In the genomic region with DNA sequence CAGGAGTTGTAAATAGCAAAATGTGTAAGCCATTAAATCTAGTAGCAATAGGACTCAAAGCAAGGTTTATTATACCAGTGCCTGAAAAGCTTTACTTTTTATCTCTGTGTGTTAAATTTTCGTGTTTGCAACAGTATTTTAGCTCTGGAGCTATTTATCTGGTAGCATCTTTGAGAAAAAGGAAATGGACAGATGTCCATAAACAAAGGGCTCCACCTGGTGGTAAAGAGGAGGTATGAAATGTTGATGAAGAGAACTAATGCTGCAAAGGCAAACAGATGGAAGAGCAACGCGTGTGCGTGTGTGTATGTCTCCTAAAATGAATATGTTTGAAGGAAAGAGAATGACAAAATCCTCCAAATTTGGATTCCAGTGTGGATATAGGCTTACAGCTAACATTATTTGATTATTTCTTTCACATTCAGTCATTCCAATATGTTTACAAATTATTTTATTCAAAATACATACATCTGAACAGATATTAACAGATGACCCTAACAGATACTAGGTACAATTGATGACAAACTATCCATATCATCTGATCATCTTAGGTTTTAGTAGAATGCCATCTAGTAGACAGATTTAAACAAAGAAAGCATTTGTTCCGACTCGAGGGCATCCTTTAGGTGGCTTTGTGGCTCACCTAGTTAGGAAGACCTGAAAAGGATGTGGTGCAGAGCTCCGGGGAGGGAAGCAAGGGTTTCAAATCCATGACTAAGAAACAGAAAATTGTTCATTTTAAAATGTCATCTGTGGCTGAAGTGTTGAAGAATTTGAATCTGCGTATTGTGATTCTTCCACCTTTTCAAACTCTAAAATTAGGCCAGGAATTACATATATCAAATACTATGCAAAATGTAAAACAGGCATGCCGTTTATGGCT, we compare ENCODE assay signal across 7 cellular contexts.
DNase-seq lines count a peak whose midpoint lies in the region; ATAC-seq, FAIRE-seq and TF ChIP-seq lines count a peak whose summit lies in the region.

No MANE protein-coding gene starts in this region.

- H3K4me1 ChIP-seq in esophagus muscularis mucosa (peaks cover 0 to 9% (median 6%) of the 10 kb centered on the region in 4 donors), ovary (ENCODE audit: insufficient read depth) (no peaks in the 10 kb centered on the region)

- TF ChIP-seq POLR2A in H54 (IDR thresholded peaks at IDR 0.05; ENCODE audit: low read depth, low read length) = no peak
- no peak for TF ChIP-seq POLR2A in esophagus muscularis mucosa (IDR thresholded peaks at IDR 0.05; ENCODE audit: low read depth)
- no peak for TF ChIP-seq POLR2A in ovary (IDR thresholded peaks at IDR 0.05)

- no peak overlapping the region for H3K27ac ChIP-seq in esophagus muscularis mucosa (replicated peaks in 1 of 4)
- no peak overlapping the region for H3K27ac ChIP-seq in ovary

- peak; percentile 13 for DNase-seq in ELF-1 (ENCODE audit: low read depth, low spot score)
- no peak for DNase-seq in H54 (ENCODE audit: insufficient read length, low spot score)
- peak; percentile 9 for DNase-seq in NCI-H128 (lab: John Stamatoyannopoulos, UW; ENCODE audit: unreplicated experiment)
- DNase-seq in esophagus muscularis mucosa (ENCODE audit: extremely low spot score) = no peak
- no peak for DNase-seq in ovary
- no peak for DNase-seq in stimulated activated CD4-positive, alpha-beta T cell treated with anti-CD3 and anti-CD28 coated beads, Interleukin-4, amount 100 ng/mL, for 24 hours

- H3K36me3 ChIP-seq in esophagus muscularis mucosa (no peaks in the 10 kb centered on the region), ovary (no peaks in the 10 kb centered on the region)

- peak; percentile 93 for FAIRE-seq in H54 (lab: Jason Lieb, UNC)

- peak; percentile 73 for ATAC-seq in SK-N-SH treated with all-trans-retinoic acid at 6 μM for 48 hours

- TF ChIP-seq CTCF in esophagus muscularis mucosa (IDR thresholded peaks at IDR 0.05) (peak; percentile 53 to 79 (median 70)), ovary (IDR thresholded peaks at IDR 0.05) (peak; percentile 37 to 66 (median 52))

- TF ChIP-seq EP300 in esophagus muscularis mucosa (IDR thresholded peaks at IDR 0.05) = no peak
- no peak for TF ChIP-seq EP300 in ovary (IDR thresholded peaks at IDR 0.05)

- WGBS in esophagus muscularis mucosa = 58% methylated on average over 9 of the region's 9 CpGs
- 56 to 59% (median 58%) methylated on average over 9 of the region's 9 CpGs for WGBS in ovary, 3 donors

- H3K9me3 ChIP-seq in esophagus muscularis mucosa = no peaks in the 10 kb centered on the region
- H3K9me3 ChIP-seq in ovary = no peaks in the 10 kb centered on the region

- no peak overlapping the region for H3K4me3 ChIP-seq in esophagus muscularis mucosa
- H3K4me3 ChIP-seq in ovary = no peak overlapping the region

- intact Hi-C loops in esophagus muscularis mucosa (cut with DNase I) = loop anchor here (1.0 to 5.0 kb wide), 2 partner anchors 160 to 524 kb away; no protein-coding TSS in a partner anchor
- intact Hi-C loops in ovary (cut with DNase I) = loop anchor here in 1 of 4 donors (10.0 kb wide), 1 partner anchor 162 kb away; no protein-coding TSS in a partner anchor

- H3K27me3 ChIP-seq in esophagus muscularis mucosa (peaks cover 0 to 35% (median 2%) of the 10 kb centered on the region in 4 donors), ovary (no peaks in the 10 kb centered on the region)

TF ChIP-seq in SK-N-SH treated with all-trans-retinoic acid at 6 μM for 48 hours, 23 proteins besides CTCF, POLR2A, EP300 and RAD21:
- TF ChIP-seq RARB (CRISPR knock-in tag; IDR thresholded peaks at IDR 0.05) (no peak), ZNF565 (CRISPR knock-in tag; conservative IDR thresholded peaks at IDR 0.05; ENCODE audit: low read depth) (no peak), BACH2 (CRISPR knock-in tag; IDR thresholded peaks at IDR 0.05; ENCODE audit: borderline replicate concordance) (no peak), POU6F1 (CRISPR knock-in tag; IDR thresholded peaks at IDR 0.05; ENCODE audit: borderline replicate concordance, low read depth) (no peak), GLIS3 (CRISPR knock-in tag; IDR thresholded peaks at IDR 0.05) (no peak), PATZ1 (CRISPR knock-in tag; IDR thresholded peaks at IDR 0.05; ENCODE audit: borderline replicate concordance) (no peak), ZNF8 (CRISPR knock-in tag; IDR thresholded peaks at IDR 0.05) (no peak), TSHZ2 (CRISPR knock-in tag; IDR thresholded peaks at IDR 0.05) (no peak), CREB5 (CRISPR knock-in tag; IDR thresholded peaks at IDR 0.05; ENCODE audit: low read depth) (no peak), ZNF70 (CRISPR knock-in tag; IDR thresholded peaks at IDR 0.05) (no peak), ISL1 (CRISPR knock-in tag; IDR thresholded peaks at IDR 0.05) (no peak), TCF4 (CRISPR knock-in tag; IDR thresholded peaks at IDR 0.05; ENCODE audit: borderline replicate concordance) (no peak), TOX (CRISPR knock-in tag; IDR thresholded peaks at IDR 0.05; ENCODE audit: borderline replicate concordance) (no peak)
TF ChIP-seq in SK-N-SH treated with all-trans-retinoic acid at 6 μM for 48 hours: peak in this region for 0.

Comparison
In these comparisons a context has a peak if more than half of its experiments do, and no peak if none do; other contexts are left out.
1. DNase-seq: peak in ELF-1 (single experiment) and NCI-H128 (single experiment); none in H54 (single experiment), esophagus muscularis mucosa (single experiment), ovary (0 of 5) and stimulated activated CD4-positive, alpha-beta T cell treated with anti-CD3 and anti-CD28 coated beads, Interleukin-4, amount 100 ng/mL, for 24 hours (single experiment).